ENCODE assay signal across 24 cellular contexts in genomic region chr3:45616158-45616557, GRCh38. TPM values are rescaled to one million over a fixed set of nuclear protein-coding genes. Genes with fewer than 3 reads are reported as not detected.
DNase-seq lines count a peak whose midpoint lies in the region; ATAC-seq and TF ChIP-seq lines count a peak whose summit lies in the region.
"Had no signal": no experiment of that assay in that cellular context is flagged by ENCODE, and none has a peak within 500 bp of the region (broad histone marks: within the 10 kb centered on the region; RNA-seq: fewer than 3 reads in every experiment).

No MANE protein-coding gene starts in this region.

- H3K9me3 ChIP-seq in thyroid gland (no peaks in the 10 kb centered on the region), mesenchymal stem cell (ENCODE audit: control insufficient read depth, low read length) (no peaks in the 10 kb centered on the region)
- H3K9me3 ChIP-seq: ascending aorta, heart left ventricle, vagina had no signal

- H3K4me3 ChIP-seq in coronary artery (no peak overlapping the region), thyroid gland (replicated peaks in 1 of 3) (no peak overlapping the region), mesenchymal stem cell (ENCODE audit: insufficient read depth in 1 of 2, low read depth in 1 of 2, low read length in 2 of 2) (no peak overlapping the region)
- H3K4me3 ChIP-seq: ascending aorta; BLaER1 treated with 17β-estradiol and CSF1 and Interleukin-3, amounts not matched to agents 10 nM and 100 nM; heart left ventricle; PC-9; skin epidermis; vagina had no signal

- no peak overlapping the region for H3K14ac ChIP-seq in mesenchymal stem cell (ENCODE audit: low read length in 2 of 2)

- DNase-seq in left ventricle myocardium superior (no peak), cardiac septum (ENCODE audit: low spot score) (no peak), coronary artery (ENCODE audit: low spot score) (no peak), nephron progenitor cell (no peak), thyroid gland (no peak), mesenchymal stem cell (no peak), NCI-H1930 (lab: John Stamatoyannopoulos, UW) (no peak)
- no peak for DNase-seq in stimulated activated naive CD4-positive, alpha-beta T cell (lab: John Stamatoyannopoulos, UW)
- DNase-seq: activated CD4-positive, alpha-beta memory T cell treated with anti-CD3 and anti-CD28 coated beads for 36 hours; activated CD4-positive, CD25-positive, alpha-beta regulatory T cell; activated naive CD8-positive, alpha-beta T cell treated with anti-CD3 and anti-CD28 coated beads for 36 hours; cerebellar nuclear complex; NCI-H1417 treated with DMSO at 0.1 percent for 48 hours; NCI-H2107; NCI-H446 treated with DMSO at 0.1 percent for 48 hours; PC-9; SHP77 treated with DMSO at 0.1 percent for 48 hours; stimulated activated CD4-positive, alpha-beta T cell treated with anti-CD3 and anti-CD28 coated beads, Interleukin-2, amount 100 ng/mL, for 24 hours; T1000 had no signal

- H3K23ac ChIP-seq in mesenchymal stem cell (ENCODE audit: low read length in 2 of 2) = no peak overlapping the region

- no peak overlapping the region for H2BK5ac ChIP-seq in mesenchymal stem cell (ENCODE audit: low read depth, low read length, poor library complexity, severe bottlenecking)

- H3K4me1 ChIP-seq in thyroid gland (peaks cover 91 to 95% of the 10 kb centered on the region in 2 donors), mesenchymal stem cell (ENCODE audit: control insufficient read depth, insufficient read depth, low read depth, low read length) (peaks cover 26% of the 10 kb centered on the region)

- no peak overlapping the region for H2AFZ ChIP-seq in mesenchymal stem cell (ENCODE audit: low read depth, low read length)
- H2AFZ ChIP-seq: PC-9 had no signal

- no peak for TF ChIP-seq CTCF in coronary artery (IDR thresholded peaks at IDR 0.05)
- no peak for TF ChIP-seq CTCF in nephron progenitor cell (IDR thresholded peaks at IDR 0.05)
- no peak for TF ChIP-seq CTCF in thyroid gland (IDR thresholded peaks at IDR 0.05)

- no peak overlapping the region for H3K9ac ChIP-seq in mesenchymal stem cell (ENCODE audit: low read length)
- H3K9ac ChIP-seq: BLaER1 treated with 17β-estradiol and CSF1 and Interleukin-3, amounts not matched to agents 10 nM and 100 nM had no signal

- H3K27me3 ChIP-seq in thyroid gland (no peaks in the 10 kb centered on the region), mesenchymal stem cell (ENCODE audit: control insufficient read depth in 1 of 2, insufficient read depth in 1 of 2, low read length in 2 of 2) (no peaks in the 10 kb centered on the region)
- H3K27me3 ChIP-seq: ascending aorta; BLaER1 treated with 17β-estradiol and CSF1 and Interleukin-3, amounts not matched to agents 10 nM and 100 nM; heart left ventricle; vagina had no signal

- no peak overlapping the region for H2AK5ac ChIP-seq in mesenchymal stem cell (ENCODE audit: low read length, severe bottlenecking)

- H3K4me3 Mint-ChIP-seq in nephron progenitor cell = no peak overlapping the region
- H3K4me3 Mint-ChIP-seq: activated CD4-positive, alpha-beta memory T cell treated with anti-CD3 and anti-CD28 coated beads for 36 hours; activated naive CD8-positive, alpha-beta T cell treated with anti-CD3 and anti-CD28 coated beads for 36 hours had no signal

- H3K18ac ChIP-seq in mesenchymal stem cell (ENCODE audit: low read depth in 1 of 2, low read length in 2 of 2) = no peak overlapping the region

- H4K91ac ChIP-seq in mesenchymal stem cell (ENCODE audit: low read length) = no peak overlapping the region

- no peaks in the 10 kb centered on the region for H3K27me3 Mint-ChIP-seq in nephron progenitor cell (ENCODE audit: low read depth, poor library complexity)
- H3K27me3 Mint-ChIP-seq: activated CD4-positive, alpha-beta memory T cell treated with anti-CD3 and anti-CD28 coated beads for 36 hours; activated naive CD8-positive, alpha-beta T cell treated with anti-CD3 and anti-CD28 coated beads for 36 hours had no signal

- WGBS in thyroid gland, 2 donors = 10 to 22% methylated on average over 3 of the region's 3 CpGs
- WGBS in mesenchymal stem cell = 98% methylated on average over 3 of the region's 3 CpGs

- H3K4ac ChIP-seq in mesenchymal stem cell (ENCODE audit: low read depth in 1 of 2, low read length in 2 of 2) = no peak overlapping the region

- H2BK12ac ChIP-seq in mesenchymal stem cell (ENCODE audit: low read length in 2 of 2) = no peak overlapping the region

- H3K79me1 ChIP-seq in mesenchymal stem cell (replicated peaks; ENCODE audit: low read length, poor library complexity, severe bottlenecking) = peaks cover 31% of the 10 kb centered on the region

- no peaks in the 10 kb centered on the region for H3K9me3 Mint-ChIP-seq in nephron progenitor cell
- H3K9me3 Mint-ChIP-seq: activated CD4-positive, alpha-beta memory T cell treated with anti-CD3 and anti-CD28 coated beads for 36 hours; activated naive CD8-positive, alpha-beta T cell treated with anti-CD3 and anti-CD28 coated beads for 36 hours had no signal

- no peak overlapping the region for H4K8ac ChIP-seq in mesenchymal stem cell (ENCODE audit: low read length)

- peaks cover 14% of the 10 kb centered on the region for H3K4me1 Mint-ChIP-seq in nephron progenitor cell

- no peak overlapping the region for H3K4me2 ChIP-seq in mesenchymal stem cell (ENCODE audit: low read length, poor library complexity, severe bottlenecking)
- H3K4me2 ChIP-seq: PC-9 had no signal

- ATAC-seq in left ventricle myocardium superior = peak; percentile 24
- ATAC-seq: heart left ventricle had no signal

- no peak overlapping the region for H2BK15ac ChIP-seq in mesenchymal stem cell (ENCODE audit: low read depth, poor library complexity, severe bottlenecking)

- TF ChIP-seq POLR2A in thyroid gland (IDR thresholded peaks at IDR 0.05) = no peak

- H3K27ac ChIP-seq in coronary artery (peak overlapping the region; percentile 32 to 45), thyroid gland (peak overlapping the region; percentile 81 to 94 (median 87)), mesenchymal stem cell (ENCODE audit: low read length, poor library complexity, severe bottlenecking) (no peak overlapping the region)
- H3K27ac ChIP-seq: BLaER1 treated with 17β-estradiol and CSF1 and Interleukin-3, amounts not matched to agents 10 nM and 100 nM; PC-9; skin epidermis; vagina had no signal

- intact Hi-C loops in left ventricle myocardium superior (cut with micrococcal nuclease) (no loop called here), cardiac septum (cut with DNase I) (no loop called here), thyroid gland (cut with DNase I) (no loop called here)

- H2BK120ac ChIP-seq in mesenchymal stem cell (ENCODE audit: low read depth, low read length) = no peak overlapping the region

- H3K27ac Mint-ChIP-seq in nephron progenitor cell = peak overlapping the region; percentile 81
- H3K27ac Mint-ChIP-seq: activated CD4-positive, alpha-beta memory T cell treated with anti-CD3 and anti-CD28 coated beads for 36 hours; activated naive CD8-positive, alpha-beta T cell treated with anti-CD3 and anti-CD28 coated beads for 36 hours had no signal

- H3K36me3 ChIP-seq in thyroid gland (no peaks in the 10 kb centered on the region), mesenchymal stem cell (ENCODE audit: control insufficient read depth in 1 of 2, insufficient read depth in 2 of 2, low read depth in 1 of 2, low read length in 2 of 2) (peaks cover 10 to 20% of the 10 kb centered on the region in 2 experiments)
- H3K36me3 ChIP-seq: ascending aorta, vagina had no signal

- H3K36me3 Mint-ChIP-seq in nephron progenitor cell (ENCODE audit: low read depth) = peaks cover 4% of the 10 kb centered on the region

RNA-seq across cellular contexts. Expression of gene LIMD1, which starts 21.6 kb away (rescaled TPM):
- total RNA-seq in left ventricle myocardium superior (31.9 TPM), cardiac septum (30.5 TPM), thyroid gland (10 to 100 TPM; 43.4 to 59.2 (median 52.1) TPM)
- 9.4 TPM for polyA plus RNA-seq in mesenchymal stem cell (2013, experiment 1 of 2)
- polyA plus RNA-seq in mesenchymal stem cell (2013, experiment 2 of 2) = 8.4 TPM
